In the genomic region with DNA sequence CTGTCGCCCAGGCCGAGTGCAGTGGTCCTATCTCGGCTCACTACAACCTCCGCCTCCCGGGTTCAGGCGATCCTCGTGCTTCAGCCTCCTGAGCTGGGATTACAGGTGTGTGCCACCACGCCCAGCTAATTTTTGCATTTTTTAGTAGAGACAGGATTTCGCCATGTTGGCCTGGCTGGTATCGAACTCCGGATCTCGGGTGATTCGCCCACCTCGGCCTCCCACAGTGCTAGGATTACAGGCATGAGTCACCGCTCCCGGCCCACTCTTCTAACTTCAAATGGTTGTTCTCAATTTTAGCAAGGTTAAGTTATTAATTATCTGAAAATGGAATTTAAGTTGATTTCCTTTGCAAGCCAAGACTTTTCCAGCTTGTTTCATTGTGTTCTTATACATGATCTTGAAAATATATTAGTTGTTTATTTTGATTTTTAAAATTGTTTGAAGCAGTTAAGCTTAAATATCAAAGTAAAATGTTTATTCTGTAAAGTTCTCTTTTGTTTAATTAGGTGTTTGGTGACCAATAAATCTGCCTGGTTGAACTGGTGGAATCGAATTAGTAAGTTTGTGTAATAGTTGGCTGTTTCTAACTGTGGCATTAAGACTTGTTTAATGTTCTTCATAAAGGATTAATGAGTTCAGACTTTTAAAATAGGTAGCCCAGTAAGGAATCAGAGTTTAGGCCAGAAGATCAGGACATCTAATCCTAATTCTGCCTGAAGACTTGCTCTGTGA, we compare ENCODE assay signal across 9 cellular contexts. TPM values are rescaled to one million over a fixed set of nuclear protein-coding genes. Genes with fewer than 3 reads are reported as not detected.
DNase-seq lines count a peak whose midpoint lies in the region; ATAC-seq and TF ChIP-seq lines count a peak whose summit lies in the region.
"Had no signal": no experiment of that assay in that cellular context is flagged by ENCODE, and none has a peak within 500 bp of the region (broad histone marks: within the 10 kb centered on the region; RNA-seq: fewer than 3 reads in every experiment).

No MANE protein-coding gene starts in this region.

- no peak for ATAC-seq in CD4-positive, CD25-positive, alpha-beta regulatory T cell (ENCODE audit: low read depth in 2 of 2)
- ATAC-seq in heart right ventricle = no peak

- H3K9me3 Mint-ChIP-seq in CD4-positive, CD25-positive, alpha-beta regulatory T cell = no peaks in the 10 kb centered on the region
- no peaks in the 10 kb centered on the region for H3K9me3 Mint-ChIP-seq in activated naive CD4-positive, alpha-beta T cell treated with anti-CD3 and anti-CD28 coated beads, Interleukin-2, amount 50 U/mL, for 24 hours
- H3K9me3 Mint-ChIP-seq: naive B cell had no signal

- peak overlapping the region; percentile 14 for H3K9ac ChIP-seq in Loucy (ENCODE audit: low read depth, low read length, poor library complexity, severe bottlenecking)

- no peaks in the 10 kb centered on the region for H3K36me3 ChIP-seq in CD4-positive, CD25-positive, alpha-beta regulatory T cell (ENCODE audit: control insufficient read depth, insufficient read depth, low read length)
- no peaks in the 10 kb centered on the region for H3K36me3 ChIP-seq in Loucy (ENCODE audit: insufficient read depth, low read length)
- no peaks in the 10 kb centered on the region for H3K36me3 ChIP-seq in H7 (replicated peaks; ENCODE audit: control insufficient read depth, insufficient read depth, low read length)
- H3K36me3 ChIP-seq in heart right ventricle = peaks cover 0 to 35% (median 0%) of the 10 kb centered on the region in 9 donors

- no peaks in the 10 kb centered on the region for H3K9me3 ChIP-seq in CD4-positive, CD25-positive, alpha-beta regulatory T cell (ENCODE audit: control insufficient read depth in 2 of 2, low read length in 2 of 2)
- H3K9me3 ChIP-seq in Loucy (ENCODE audit: insufficient read depth, low read depth, low read length) (no peaks in the 10 kb centered on the region), heart right ventricle (no peaks in the 10 kb centered on the region)

- H3K27me3 ChIP-seq in CD4-positive, CD25-positive, alpha-beta regulatory T cell (ENCODE audit: control insufficient read depth, insufficient read depth, low read length) = no peaks in the 10 kb centered on the region
- H3K27me3 ChIP-seq in Loucy (ENCODE audit: insufficient read depth, low read length, poor library complexity, severe bottlenecking) (no peaks in the 10 kb centered on the region), H7 (ENCODE audit: control insufficient read depth, insufficient read depth, low read length) (peaks cover 41% of the 10 kb centered on the region), heart right ventricle (no peaks in the 10 kb centered on the region)

- no peaks in the 10 kb centered on the region for H3K9me2 ChIP-seq in Loucy (replicated peaks; ENCODE audit: low read depth, low read length)

- H3K4me3 Mint-ChIP-seq in CD4-positive, CD25-positive, alpha-beta regulatory T cell = peak overlapping the region; percentile 29 to 89 (median 67)
- H3K4me3 Mint-ChIP-seq in activated naive CD4-positive, alpha-beta T cell treated with anti-CD3 and anti-CD28 coated beads, Interleukin-2, amount 50 U/mL, for 24 hours = peak overlapping the region; percentile 55

- H3K4me1 Mint-ChIP-seq in CD4-positive, CD25-positive, alpha-beta regulatory T cell = peaks cover 10 to 40% (median 25%) of the 10 kb centered on the region in 4 donors
- peaks cover 41% of the 10 kb centered on the region for H3K4me1 Mint-ChIP-seq in activated naive CD4-positive, alpha-beta T cell treated with anti-CD3 and anti-CD28 coated beads, Interleukin-2, amount 50 U/mL, for 24 hours

- DNase-seq in CD4-positive, CD25-positive, alpha-beta regulatory T cell = no peak
- DNase-seq in renal cortical epithelial cell (ENCODE audit: low read depth) = peak; percentile 51
- no peak for DNase-seq in H7
- no peak for DNase-seq in posterior vena cava (ENCODE audit: low spot score)
- no peak for DNase-seq in KBM-7
- no peak for DNase-seq in heart right ventricle

- H3K27me3 Mint-ChIP-seq in CD4-positive, CD25-positive, alpha-beta regulatory T cell = peaks cover 8% of the 10 kb centered on the region
- H3K27me3 Mint-ChIP-seq in activated naive CD4-positive, alpha-beta T cell treated with anti-CD3 and anti-CD28 coated beads, Interleukin-2, amount 50 U/mL, for 24 hours = no peaks in the 10 kb centered on the region
- H3K27me3 Mint-ChIP-seq: naive B cell had no signal

- H3K79me2 ChIP-seq in Loucy (ENCODE audit: insufficient read depth, low read length) = peaks cover 47% of the 10 kb centered on the region

- peaks cover 25% of the 10 kb centered on the region for H3K4me1 ChIP-seq in CD4-positive, CD25-positive, alpha-beta regulatory T cell (ENCODE audit: control insufficient read depth, insufficient read depth, low read length, poor library complexity, severe bottlenecking)
- H3K4me1 ChIP-seq in Loucy (ENCODE audit: insufficient read depth, low read length, poor library complexity, severe bottlenecking) (peaks cover 61% of the 10 kb centered on the region), heart right ventricle (peaks cover 0 to 26% (median 16%) of the 10 kb centered on the region in 9 donors)

- WGBS in heart right ventricle, 2 donors = 96 to 97% methylated on average over 17 of the region's 17 CpGs

- H3K36me3 Mint-ChIP-seq in CD4-positive, CD25-positive, alpha-beta regulatory T cell = peaks cover 7% of the 10 kb centered on the region
- H3K36me3 Mint-ChIP-seq in activated naive CD4-positive, alpha-beta T cell treated with anti-CD3 and anti-CD28 coated beads, Interleukin-2, amount 50 U/mL, for 24 hours = peaks cover 14% of the 10 kb centered on the region

- H3K4me2 ChIP-seq in Loucy (ENCODE audit: low read depth, low read length, poor library complexity, severe bottlenecking) = peak overlapping the region; percentile 77

- in situ Hi-C loops in KBM-7 (cut with MboI; ENCODE audit: low pct_unique_long_range_greater_than_20kb, low sequenced_read_pairs) = no loop called here

- TF ChIP-seq CTCF in Loucy (conservative IDR thresholded peaks at IDR 0.05; ENCODE audit: low read length) (no peak), heart right ventricle (IDR thresholded peaks at IDR 0.05) (no peak)

- H3K27ac Mint-ChIP-seq in CD4-positive, CD25-positive, alpha-beta regulatory T cell = no peak overlapping the region
- no peak overlapping the region for H3K27ac Mint-ChIP-seq in activated naive CD4-positive, alpha-beta T cell treated with anti-CD3 and anti-CD28 coated beads, Interleukin-2, amount 50 U/mL, for 24 hours

- peaks cover 9% of the 10 kb centered on the region for H4K20me1 ChIP-seq in Loucy (ENCODE audit: insufficient read depth, low read length, poor library complexity, severe bottlenecking)

- no peak overlapping the region for H3K27ac ChIP-seq in CD4-positive, CD25-positive, alpha-beta regulatory T cell (ENCODE audit: insufficient read depth, low read length, poor library complexity, severe bottlenecking)
- no peak overlapping the region for H3K27ac ChIP-seq in heart right ventricle

- no peak overlapping the region for H2AFZ ChIP-seq in Loucy (ENCODE audit: low read length)

- intact Hi-C loops in posterior vena cava (cut with DNase I) = loop anchor here in 1 of 2 donors (10.0 kb wide), 1 partner anchor 113 kb away; no protein-coding TSS in a partner anchor
- intact Hi-C loops in heart right ventricle (cut with DNase I) = loop anchor here in 1 of 10 donors (5.0 kb wide), 1 partner anchor 66 kb away; a partner anchor contains a TSS

- H3K4me3 ChIP-seq in CD4-positive, CD25-positive, alpha-beta regulatory T cell (ENCODE audit: low read depth, low read length) = no peak overlapping the region
- peak overlapping the region; percentile 43 for H3K4me3 ChIP-seq in Loucy (ENCODE audit: low read length, poor library complexity, severe bottlenecking)
- no peak overlapping the region for H3K4me3 ChIP-seq in H7 (ENCODE audit: insufficient read depth, low read depth, low read length)
- H3K4me3 ChIP-seq in heart right ventricle = no peak overlapping the region

- H3F3A ChIP-seq in Loucy (ENCODE audit: low read depth) = 0 out of 2 replicates have a peak, but pooled peaks cover 4% of the 10 kb centered on the region

RNA-seq across cellular contexts. Expression of a gene that starts 2.3 kb away (rescaled TPM):
- total RNA-seq in CD4-positive, CD25-positive, alpha-beta regulatory T cell = 3.6 TPM
- polyA plus RNA-seq in CD4-positive, CD25-positive, alpha-beta regulatory T cell = 1 to 10 TPM; 2.1 to 6.7 (median 4.7) TPM
- total RNA-seq in renal cortical epithelial cell = 21.5 and 28.7 TPM in 2 replicates
- total RNA-seq in H7 (2014; rRNA removed; shearing (Covaris generic)) = 2.0 and 3.1 TPM in 2 replicates
- 10 to 100 TPM in 1 of 2 donors, 1 to 10 TPM in 1; 9.1 to 14.0 TPM for total RNA-seq in posterior vena cava
- total RNA-seq in heart right ventricle = 10 to 100 TPM in 3 of 10 donors, 1 to 10 TPM in 7; 6.0 to 14.3 (median 8.4) TPM
- 1 to 10 TPM; 3.2 to 6.3 TPM for polyA plus RNA-seq in heart right ventricle

RNA-seq across cellular contexts. Expression of a gene that starts 30.3 kb away (rescaled TPM):
- not detected for total RNA-seq in CD4-positive, CD25-positive, alpha-beta regulatory T cell
- under 1 TPM in 3 of 4 donors, not detected in 1; 0.06 to 0.28 (median 0.20) TPM for polyA plus RNA-seq in CD4-positive, CD25-positive, alpha-beta regulatory T cell
- total RNA-seq in renal cortical epithelial cell = 4.0 and 5.7 TPM in 2 replicates
- 2.1 and 3.7 TPM in 2 replicates for total RNA-seq in H7 (2014; rRNA removed; shearing (Covaris generic))
- total RNA-seq in posterior vena cava = 1 to 10 TPM; 3.4 to 3.5 TPM
- under 1 TPM in 8 of 10 donors, not detected in 2; 0.06 to 0.47 (median 0.17) TPM for total RNA-seq in heart right ventricle
- under 1 TPM; 0.15 to 0.32 TPM for polyA plus RNA-seq in heart right ventricle
